9 cellular contexts compared by ENCODE assay signal in the genomic region with DNA sequence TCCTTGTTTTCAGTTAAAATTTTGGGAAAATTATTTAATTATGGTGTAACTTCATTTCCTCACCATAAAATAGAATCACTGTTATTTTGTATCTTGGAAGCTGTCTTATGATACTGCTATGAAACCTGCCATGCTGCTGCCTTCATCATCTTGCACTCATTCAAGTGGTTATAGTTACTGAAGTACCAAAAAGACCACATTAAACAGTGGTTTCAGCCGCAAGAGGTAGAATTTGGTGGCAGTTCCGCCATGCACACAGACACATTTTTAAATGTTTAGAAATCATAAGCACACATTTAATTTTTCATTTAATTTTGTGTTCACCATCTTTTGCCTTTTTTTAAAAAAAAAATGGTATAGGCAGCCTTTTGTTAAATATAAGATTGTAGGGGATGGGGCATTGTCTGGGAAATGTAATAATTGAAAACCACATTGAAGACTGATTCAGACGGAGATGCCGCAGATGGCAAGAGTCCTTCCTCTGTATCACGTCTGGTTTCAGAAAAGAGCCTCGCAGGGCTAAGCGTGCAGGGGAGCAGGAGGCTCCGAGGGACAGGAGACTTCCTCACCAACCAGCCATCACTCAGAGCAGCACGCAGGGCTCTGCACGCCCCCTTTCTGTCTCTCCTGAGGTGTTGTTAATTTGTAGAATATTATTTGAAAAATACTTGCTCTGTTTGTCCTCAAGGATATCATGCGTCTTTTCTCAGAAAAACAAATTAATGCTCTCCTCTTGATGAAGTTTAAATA.
DNase-seq lines count a peak whose midpoint lies in the region; ATAC-seq and TF ChIP-seq lines count a peak whose summit lies in the region.
"Had no signal": no experiment of that assay in that cellular context is flagged by ENCODE, and none has a peak within 500 bp of the region (broad histone marks: within the 10 kb centered on the region; RNA-seq: fewer than 3 reads in every experiment).

No MANE protein-coding gene starts in this region.

- peak; percentile 51 to 67 for DNase-seq in activated CD4-positive, alpha-beta T cell treated with anti-CD3 and anti-CD28 coated beads, Interleukin-2, amount 50 U/mL, for 48 hours
- DNase-seq in natural killer cell treated with Interleukin-12 subunit alpha and Interleukin-12 subunit beta and Interleukin-15 and Interleukin-18, amount 100 ng/mL, for 72 hours (ENCODE audit: low spot score), result no peak
- DNase-seq in NCI-H1105 (lab: John Stamatoyannopoulos, UW) (no peak), NCI-H1105 treated with DMSO at 0.1 percent for 48 hours (lab: John Stamatoyannopoulos, UW) (no peak), breast epithelium (ENCODE audit: low spot score in 2 of 2) (no peak), NCI-H2081 (lab: John Stamatoyannopoulos, UW) (no peak)

- no peak for TF ChIP-seq POLR2A in breast epithelium (IDR thresholded peaks at IDR 0.05)

- no peaks in the 10 kb centered on the region for H3K4me1 ChIP-seq in breast epithelium

- H3K27ac Mint-ChIP-seq in natural killer cell treated with Interleukin-12 subunit alpha and Interleukin-12 subunit beta and Interleukin-15 and Interleukin-18, amount 100 ng/mL, for 72 hours, result peak overlapping the region in 1 of 2 donors; percentile 48

- H3K4me3 ChIP-seq in breast epithelium, result no peak overlapping the region

- no peak overlapping the region for H3K27ac ChIP-seq in breast epithelium

- H3K9me3 ChIP-seq in breast epithelium, result no peaks in the 10 kb centered on the region

- H3K36me3 ChIP-seq in breast epithelium, result no peaks in the 10 kb centered on the region

- H3K36me3 Mint-ChIP-seq in natural killer cell treated with Interleukin-12 subunit alpha and Interleukin-12 subunit beta and Interleukin-15 and Interleukin-18, amount 100 ng/mL, for 72 hours, result peaks cover 12% of the 10 kb centered on the region
- H3K36me3 Mint-ChIP-seq: IgD-negative memory B cell had no signal

- no peaks in the 10 kb centered on the region for H3K27me3 ChIP-seq in breast epithelium

- H3K4me1 Mint-ChIP-seq in natural killer cell treated with Interleukin-12 subunit alpha and Interleukin-12 subunit beta and Interleukin-15 and Interleukin-18, amount 100 ng/mL, for 72 hours (ENCODE audit: low read depth in 2 of 2), result peaks cover 14 to 36% of the 10 kb centered on the region in 2 donors

- no peak for TF ChIP-seq CTCF in breast epithelium (IDR thresholded peaks at IDR 0.05)

- intact Hi-C loops in breast epithelium (cut with DNase I; ENCODE audit: low total_unique reads), result no loop called here

- peaks cover 25 to 29% of the 10 kb centered on the region in 2 donors for H3K27me3 Mint-ChIP-seq in natural killer cell treated with Interleukin-12 subunit alpha and Interleukin-12 subunit beta and Interleukin-15 and Interleukin-18, amount 100 ng/mL, for 72 hours

- H3K9me3 Mint-ChIP-seq in natural killer cell treated with Interleukin-12 subunit alpha and Interleukin-12 subunit beta and Interleukin-15 and Interleukin-18, amount 100 ng/mL, for 72 hours, result no peaks in the 10 kb centered on the region

- peak; percentile 73 for ATAC-seq in GM18868 (IDR thresholded peaks at IDR 0.05; ENCODE audit: unreplicated experiment)
- peak; percentile 64 for ATAC-seq in HG02973 (IDR thresholded peaks at IDR 0.05; ENCODE audit: unreplicated experiment)
- peak; percentile 78 to 91 for ATAC-seq in natural killer cell treated with Interleukin-12 subunit alpha and Interleukin-12 subunit beta and Interleukin-15 and Interleukin-18, amount 100 ng/mL, for 72 hours

- H3K4me3 Mint-ChIP-seq in natural killer cell treated with Interleukin-12 subunit alpha and Interleukin-12 subunit beta and Interleukin-15 and Interleukin-18, amount 100 ng/mL, for 72 hours, result peak overlapping the region; percentile 49

Comparison
In these comparisons a context has a peak if more than half of its experiments do, and no peak if none do; other contexts are left out.
1. DNase-seq: peak in activated CD4-positive, alpha-beta T cell treated with anti-CD3 and anti-CD28 coated beads, Interleukin-2, amount 50 U/mL, for 48 hours (2 of 2); none in natural killer cell treated with Interleukin-12 subunit alpha and Interleukin-12 subunit beta and Interleukin-15 and Interleukin-18, amount 100 ng/mL, for 72 hours (single experiment), NCI-H1105 (single experiment), NCI-H1105 treated with DMSO at 0.1 percent for 48 hours (single experiment), breast epithelium (0 of 2) and NCI-H2081 (0 of 2).
2. Peak in every context shown above with its lines, with median percentiles within 50 percentile points of each other: ATAC-seq.